ENCODE assay signal across 8 cellular contexts in genomic region chr7:76356823-76357222, GRCh38. TPM values are rescaled to one million over a fixed set of nuclear protein-coding genes. Genes with fewer than 3 reads are reported as not detected.
DNase-seq lines count a peak whose midpoint lies in the region; ATAC-seq and TF ChIP-seq lines count a peak whose summit lies in the region.

No MANE protein-coding gene starts in this region.

- no peak overlapping the region for H3K4me3 ChIP-seq in CD8-positive, alpha-beta T cell (ENCODE audit: low read depth, low read length)
- H3K4me3 ChIP-seq in Jurkat, Clone E6-1 (ENCODE audit: low read length) = peak overlapping the region; percentile 95
- H3K4me3 ChIP-seq in iPS-11a (ENCODE audit: low read depth, low read length) = peak overlapping the region; percentile 91
- H3K4me3 ChIP-seq in effector memory CD4-positive, alpha-beta T cell (ENCODE audit: insufficient read depth, low read depth, low read length, poor library complexity, severe bottlenecking) = no peak overlapping the region

- peaks cover 3% of the 10 kb centered on the region for H3K36me3 ChIP-seq in CD8-positive, alpha-beta T cell (ENCODE audit: insufficient read depth, low read length)
- H3K36me3 ChIP-seq in effector memory CD4-positive, alpha-beta T cell (ENCODE audit: control insufficient read depth, insufficient read depth, low read length) = peaks cover 5% of the 10 kb centered on the region

- no peak for DNase-seq in CD8-positive, alpha-beta T cell
- no peak for DNase-seq in Jurkat, Clone E6-1 (ENCODE audit: low read depth, low spot score)
- no peak for DNase-seq in activated B cell treated with CpG ODN at 0.5 μM for 24 hours
- no peak for DNase-seq in stimulated activated naive B cell treated with anti-CD40 and anti-IgM and Interleukin-4, amounts not matched to agents 10 μg/mL and 1 μg/mL and 100 μg/mL, for 72 hours
- no peak for DNase-seq in effector memory CD4-positive, alpha-beta T cell
- DNase-seq in Ammon's horn (ENCODE audit: low spot score) = no peak

- H3K27ac ChIP-seq in CD8-positive, alpha-beta T cell (ENCODE audit: low read depth, low read length) = no peak overlapping the region
- no peak overlapping the region for H3K27ac ChIP-seq in effector memory CD4-positive, alpha-beta T cell (ENCODE audit: insufficient read depth, low read length, poor library complexity, severe bottlenecking)

- H3K9me3 ChIP-seq in CD8-positive, alpha-beta T cell (ENCODE audit: low read length) = no peaks in the 10 kb centered on the region
- H3K9me3 ChIP-seq in effector memory CD4-positive, alpha-beta T cell (ENCODE audit: control insufficient read depth, low read length) = no peaks in the 10 kb centered on the region

- intact Hi-C loops in CD8-positive, alpha-beta T cell (cut with DNase I, micrococcal nuclease) = loop anchor here (5.0 kb wide), 1 partner anchor 180 kb away; no protein-coding TSS in a partner anchor
- intact Hi-C loops in activated B cell treated with CpG ODN at 0.5 μM for 24 hours (cut with micrococcal nuclease) = loop anchor here (5.0 to 10.0 kb wide), 2 partner anchors 365 to 442 kb away; partner anchors contain the start of genes POR and TMEM120A

- H3K27me3 ChIP-seq in CD8-positive, alpha-beta T cell (ENCODE audit: insufficient read depth, low read length) = no peaks in the 10 kb centered on the region
- H3K27me3 ChIP-seq in effector memory CD4-positive, alpha-beta T cell (replicated peaks; ENCODE audit: control insufficient read depth, insufficient read depth, low read length, poor library complexity, severe bottlenecking) = no peaks in the 10 kb centered on the region

- H3K27ac Mint-ChIP-seq in CD8-positive, alpha-beta T cell = peak overlapping the region; percentile 94
- peak overlapping the region; percentile 95 for H3K27ac Mint-ChIP-seq in activated B cell treated with CpG ODN at 0.5 μM for 24 hours
- no peak overlapping the region for H3K27ac Mint-ChIP-seq in stimulated activated naive B cell treated with anti-CD40 and anti-IgM and Interleukin-4, amounts not matched to agents 10 μg/mL and 1 μg/mL and 100 μg/mL, for 72 hours

- ATAC-seq in CD8-positive, alpha-beta T cell = no peak
- no peak for ATAC-seq in activated B cell treated with CpG ODN at 0.5 μM for 24 hours (ENCODE audit: low read depth)
- ATAC-seq in stimulated activated naive B cell treated with anti-CD40 and anti-IgM and Interleukin-4, amounts not matched to agents 10 μg/mL and 1 μg/mL and 100 μg/mL, for 72 hours (replicated peaks) = no peak
- ATAC-seq in GM21619 (IDR thresholded peaks at IDR 0.05; ENCODE audit: unreplicated experiment) = no peak

- peaks cover 33% of the 10 kb centered on the region for H3K4me1 ChIP-seq in CD8-positive, alpha-beta T cell (ENCODE audit: insufficient read depth, low read length)
- peaks cover 8% of the 10 kb centered on the region for H3K4me1 ChIP-seq in effector memory CD4-positive, alpha-beta T cell (ENCODE audit: control insufficient read depth, insufficient read depth, low read length, poor library complexity, severe bottlenecking)

- H3K9me3 Mint-ChIP-seq in CD8-positive, alpha-beta T cell = no peaks in the 10 kb centered on the region
- no peaks in the 10 kb centered on the region for H3K9me3 Mint-ChIP-seq in activated B cell treated with CpG ODN at 0.5 μM for 24 hours
- H3K9me3 Mint-ChIP-seq in stimulated activated naive B cell treated with anti-CD40 and anti-IgM and Interleukin-4, amounts not matched to agents 10 μg/mL and 1 μg/mL and 100 μg/mL, for 72 hours = no peaks in the 10 kb centered on the region

- POLR2A ChIA-PET in CD8-positive, alpha-beta T cell (lab: Charles Lee) = interaction anchor here (0.6 to 1.2 kb wide), 3 partner anchors 37 to 43 kb away, joined by 3 to 4 read pairs (median 4); no protein-coding TSS in a partner anchor
- POLR2A ChIA-PET in activated B cell treated with CpG ODN at 0.5 μM for 24 hours (lab: Charles Lee) = interaction anchor here (1.1 kb wide), 1 partner anchor 37 kb away, joined by 3 read pairs; no protein-coding TSS in a partner anchor

- H3K27me3 Mint-ChIP-seq in CD8-positive, alpha-beta T cell (ENCODE audit: low read depth) = no peaks in the 10 kb centered on the region
- no peaks in the 10 kb centered on the region for H3K27me3 Mint-ChIP-seq in activated B cell treated with CpG ODN at 0.5 μM for 24 hours
- no peaks in the 10 kb centered on the region for H3K27me3 Mint-ChIP-seq in stimulated activated naive B cell treated with anti-CD40 and anti-IgM and Interleukin-4, amounts not matched to agents 10 μg/mL and 1 μg/mL and 100 μg/mL, for 72 hours

- peaks cover 47% of the 10 kb centered on the region for H3K4me1 Mint-ChIP-seq in CD8-positive, alpha-beta T cell (ENCODE audit: low read depth)
- H3K4me1 Mint-ChIP-seq in activated B cell treated with CpG ODN at 0.5 μM for 24 hours = peaks cover 44% of the 10 kb centered on the region
- H3K4me1 Mint-ChIP-seq in stimulated activated naive B cell treated with anti-CD40 and anti-IgM and Interleukin-4, amounts not matched to agents 10 μg/mL and 1 μg/mL and 100 μg/mL, for 72 hours = peaks cover 19 to 42% of the 10 kb centered on the region in 2 donors

- peaks cover 26% of the 10 kb centered on the region for H3K36me3 Mint-ChIP-seq in CD8-positive, alpha-beta T cell
- H3K36me3 Mint-ChIP-seq in activated B cell treated with CpG ODN at 0.5 μM for 24 hours (ENCODE audit: low read depth) = peaks cover 35% of the 10 kb centered on the region
- H3K36me3 Mint-ChIP-seq in stimulated activated naive B cell treated with anti-CD40 and anti-IgM and Interleukin-4, amounts not matched to agents 10 μg/mL and 1 μg/mL and 100 μg/mL, for 72 hours = peaks cover 27 to 45% of the 10 kb centered on the region in 2 donors

- CTCF ChIA-PET in CD8-positive, alpha-beta T cell (lab: Charles Lee) = no interaction called here
- CTCF ChIA-PET in activated B cell treated with CpG ODN at 0.5 μM for 24 hours (lab: Charles Lee) = no interaction called here

- no peak for TF ChIP-seq CTCF in CD8-positive, alpha-beta T cell (IDR thresholded peaks at IDR 0.05)
- no peak for TF ChIP-seq CTCF in activated B cell treated with CpG ODN at 0.5 μM for 24 hours (IDR thresholded peaks at IDR 0.05)

- H3K4me3 Mint-ChIP-seq in CD8-positive, alpha-beta T cell = peak overlapping the region; percentile 96
- H3K4me3 Mint-ChIP-seq in activated B cell treated with CpG ODN at 0.5 μM for 24 hours = peak overlapping the region; percentile 95
- peak overlapping the region; percentile 93 to 98 for H3K4me3 Mint-ChIP-seq in stimulated activated naive B cell treated with anti-CD40 and anti-IgM and Interleukin-4, amounts not matched to agents 10 μg/mL and 1 μg/mL and 100 μg/mL, for 72 hours

RNA-seq across cellular contexts. Expression of gene YWHAG, which starts 2.0 kb away (rescaled TPM):
- 10 to 100 TPM; 17.7 to 19.3 TPM for total RNA-seq in CD8-positive, alpha-beta T cell
- 87.8 TPM for polyA plus RNA-seq in Jurkat, Clone E6-1 (2012; ENCODE audit: insufficient read depth, insufficient read length)
- total RNA-seq in activated B cell treated with CpG ODN at 0.5 μM for 24 hours = 70.5 and 71.1 TPM in 2 replicates

RNA-seq across cellular contexts. Expression of gene SSC4D, which starts 52.7 kb away (rescaled TPM):
- not detected for total RNA-seq in CD8-positive, alpha-beta T cell
- 6.2 TPM for polyA plus RNA-seq in Jurkat, Clone E6-1 (2012; ENCODE audit: insufficient read depth, insufficient read length)
- 0.55 TPM in 1 of 2 replicates, not detected in the other for total RNA-seq in activated B cell treated with CpG ODN at 0.5 μM for 24 hours

RNA-seq across cellular contexts. Expression of gene HSPB1, which starts 54.4 kb away (rescaled TPM):
- total RNA-seq in CD8-positive, alpha-beta T cell = 10 to 100 TPM; 26.1 to 33.2 TPM
- polyA plus RNA-seq in Jurkat, Clone E6-1 (2012; ENCODE audit: insufficient read depth, insufficient read length) = 188 TPM
- total RNA-seq in activated B cell treated with CpG ODN at 0.5 μM for 24 hours = 63.4 and 65.6 TPM in 2 replicates

Comparison
In these comparisons a context has a peak if more than half of its experiments do, and no peak if none do; other contexts are left out.
1. H3K4me3 ChIP-seq: peak in Jurkat, Clone E6-1 (single experiment) and iPS-11a (single experiment); none in CD8-positive, alpha-beta T cell (single experiment) and effector memory CD4-positive, alpha-beta T cell (single experiment).
2. Peak in every context shown above with its lines, with median percentiles within 50 percentile points of each other: H3K4me3 Mint-ChIP-seq.